Comparison of ENCODE assay signal across 8 cellular contexts in genomic region chr11:10295056-10295901, GRCh38. TPM values are rescaled to one million over a fixed set of nuclear protein-coding genes. Genes with fewer than 3 reads are reported as not detected.
A peak's percentile ranks its signal among the peaks of the same experiment; 100 is the strongest.
DNase-seq lines count a peak whose midpoint lies in the region; ATAC-seq and TF ChIP-seq lines count a peak whose summit lies in the region.

No MANE protein-coding gene starts in this region.

- DNase-seq in cardiac muscle cell (ENCODE audit: low read depth in 1 of 2, low spot score in 1 of 2), result no peak
- DNase-seq in left cardiac atrium, result no peak
- DNase-seq in ascending aorta (ENCODE audit: low spot score in 2 of 2), result no peak
- no peak for DNase-seq in lung (ENCODE audit: low spot score)
- no peak for DNase-seq in type B pancreatic cell (ENCODE audit: extremely low spot score, unreplicated experiment)
- DNase-seq in NCI-H446 (lab: John Stamatoyannopoulos, UW), result no peak
- DNase-seq in NCI-H187 treated with DMSO at 0.1 percent for 48 hours (lab: John Stamatoyannopoulos, UW), result no peak
- DNase-seq in NCI-H510A (lab: John Stamatoyannopoulos, UW), result no peak

- H3K9me3 Mint-ChIP-seq in type B pancreatic cell, result no peaks in the 10 kb centered on the region

- H3K27me3 Mint-ChIP-seq in type B pancreatic cell, result peaks cover 6% of the 10 kb centered on the region

- H3K9me3 ChIP-seq in cardiac muscle cell (ENCODE audit: low read depth) (no peaks in the 10 kb centered on the region), ascending aorta (no peaks in the 10 kb centered on the region), lung (ENCODE audit: control insufficient read depth in 2 of 2, insufficient read depth in 1 of 2, low read length in 1 of 2) (no peaks in the 10 kb centered on the region)

- H3K27me3 ChIP-seq in cardiac muscle cell (peaks cover 15% of the 10 kb centered on the region), ascending aorta (no peaks in the 10 kb centered on the region), lung (ENCODE audit: control insufficient read depth, insufficient read depth) (no peaks in the 10 kb centered on the region)

- H3K27ac Mint-ChIP-seq in type B pancreatic cell, result peak overlapping the region; percentile 96

- no peaks in the 10 kb centered on the region for H3K36me3 ChIP-seq in cardiac muscle cell
- no peaks in the 10 kb centered on the region for H3K36me3 ChIP-seq in ascending aorta
- no peaks in the 10 kb centered on the region for H3K36me3 ChIP-seq in lung (ENCODE audit: control insufficient read depth in 2 of 2, insufficient read depth in 2 of 2, low read length in 2 of 2)

- no peak for ATAC-seq in left cardiac atrium
- no peak for ATAC-seq in lung (ENCODE audit: insufficient read depth, low FRiP score)

- peaks cover 24% of the 10 kb centered on the region for H3K4me1 Mint-ChIP-seq in type B pancreatic cell (ENCODE audit: unreplicated experiment)

- TF ChIP-seq CTCF in cardiac muscle cell (IDR thresholded peaks at IDR 0.05; ENCODE audit: low read depth, low read length) (no peak), ascending aorta (IDR thresholded peaks at IDR 0.05) (no peak), lung (IDR thresholded peaks at IDR 0.05; ENCODE audit: control extremely low read depth, extremely low read depth) (no peak), type B pancreatic cell (conservative IDR thresholded peaks at IDR 0.05) (no peak)

- 21 to 28% methylated on average over 10 of the region's 10 CpGs for WGBS in lung, 2 donors

- peak overlapping the region; percentile 77 for H3K4me3 ChIP-seq in cardiac muscle cell
- peak overlapping the region; percentile 80 to 90 for H3K4me3 ChIP-seq in ascending aorta
- H3K4me3 ChIP-seq in lung, result no peak overlapping the region

- intact Hi-C loops in left cardiac atrium (cut with DNase I), result no loop called here
- intact Hi-C loops in ascending aorta (cut with DNase I), result no loop called here

- H3K27ac ChIP-seq in cardiac muscle cell (no peak overlapping the region), ascending aorta (no peak overlapping the region), lung (ENCODE audit: low read depth in 1 of 2, low read length in 1 of 2) (peak overlapping the region; percentile 95 to 100)

- peaks cover 10% of the 10 kb centered on the region for H3K36me3 Mint-ChIP-seq in type B pancreatic cell

- H3K4me3 Mint-ChIP-seq in type B pancreatic cell, result peak overlapping the region; percentile 96

- H3K4me1 ChIP-seq in cardiac muscle cell (ENCODE audit: low read depth) (peaks cover 20% of the 10 kb centered on the region), ascending aorta (peaks cover 0 to 6% of the 10 kb centered on the region in 2 donors), lung (ENCODE audit: control insufficient read depth in 2 of 2, insufficient read depth in 2 of 2, low read length in 2 of 2) (peaks cover 3 to 10% of the 10 kb centered on the region in 2 donors)

RNA-seq across cellular contexts. Expression of gene SBF2, which starts 1.3 kb away (rescaled TPM):
- total RNA-seq in cardiac muscle cell (22.0 and 32.3 TPM in 2 replicates), left cardiac atrium (10 to 100 TPM; 18.5 to 25.8 TPM), ascending aorta (34.5 TPM), lung (100 to 1,000 TPM in 1 of 2 donors, 10 to 100 TPM in 1; 32.3 to 104 TPM), type B pancreatic cell (ENCODE audit: low replicate concordance) (30.4 and 39.5 TPM in 2 replicates)
- polyA plus RNA-seq in cardiac muscle cell (13.3 and 21.0 TPM in 2 replicates), lung (10 to 100 TPM in 1 of 2 donors, 1 to 10 TPM in 1; 4.4 to 17.4 TPM)

RNA-seq across cellular contexts. Expression of gene ADM, which starts 9.6 kb away (rescaled TPM):
- total RNA-seq in cardiac muscle cell (79.6 and 144 TPM in 2 replicates), left cardiac atrium (10 to 100 TPM; 20.8 to 21.9 TPM), ascending aorta (56.8 TPM), lung (10 to 100 TPM; 43.6 to 45.9 TPM), type B pancreatic cell (ENCODE audit: low replicate concordance) (28.8 and 67.2 TPM in 2 replicates)
- polyA plus RNA-seq in cardiac muscle cell (60.2 and 93.1 TPM in 2 replicates), lung (100 to 1,000 TPM in 1 of 2 donors, 10 to 100 TPM in 1; 16.2 to 349 TPM)

Comparison
In these comparisons a context has a peak if more than half of its experiments do, and no peak if none do; other contexts are left out.
1. H3K27ac ChIP-seq: peak in lung (2 of 2); none in cardiac muscle cell (single experiment) and ascending aorta (0 of 2).